Comparison of ENCODE assay signal across 18 cellular contexts in the genomic region with DNA sequence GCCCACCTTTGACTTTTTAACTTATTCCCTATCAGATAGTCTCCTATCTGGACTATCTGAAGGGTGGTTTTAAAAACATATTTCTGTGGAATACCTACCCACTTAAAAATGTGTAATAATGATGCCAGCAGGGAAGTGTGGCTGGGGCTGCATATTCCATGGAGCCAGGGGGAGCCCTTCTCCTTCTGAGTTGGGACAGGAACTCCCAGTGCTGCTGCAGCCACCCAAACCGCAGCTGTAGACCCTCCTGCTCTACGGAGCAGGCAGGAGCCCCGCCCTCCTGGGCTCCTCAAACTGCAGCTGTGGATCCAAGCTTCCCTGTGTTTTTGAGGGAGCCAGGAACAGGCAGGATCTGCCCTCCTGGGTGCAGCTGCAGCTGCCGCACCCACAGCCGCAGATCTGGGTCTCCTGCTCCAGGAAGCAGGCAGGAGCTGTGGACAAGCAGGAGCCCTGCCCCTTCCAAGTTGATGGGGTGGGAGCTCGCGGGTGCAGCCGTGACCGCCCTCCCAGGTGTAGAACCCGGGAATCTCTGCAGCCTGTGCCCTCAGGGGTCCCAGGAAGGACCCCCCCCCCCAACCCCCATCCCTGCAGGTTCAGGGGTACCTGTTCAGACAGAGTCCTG. TPM values are rescaled to one million over a fixed set of nuclear protein-coding genes. Genes with fewer than 3 reads are reported as not detected.
A peak's percentile ranks its signal among the peaks of the same experiment; 100 is the strongest.
DNase-seq lines count a peak whose midpoint lies in the region; ATAC-seq and TF ChIP-seq lines count a peak whose summit lies in the region.
"Had no signal": no experiment of that assay in that cellular context is flagged by ENCODE, and none has a peak within 500 bp of the region (broad histone marks: within the 10 kb centered on the region; RNA-seq: fewer than 3 reads in every experiment).

No MANE protein-coding gene starts in this region.

- H2BK15ac ChIP-seq in H9 (ENCODE audit: low read depth, low read length): no peak overlapping the region

- TF ChIP-seq POLR2A in right lobe of liver (IDR thresholded peaks at IDR 0.05): no peak

- H3K4me1 Mint-ChIP-seq in H9: peaks cover 0 to 4% of the 10 kb centered on the region in 2 experiments; a peak in 1 of 4 replicates
- no peaks in the 10 kb centered on the region for H3K4me1 Mint-ChIP-seq in nephron progenitor cell
- H3K4me1 Mint-ChIP-seq: stimulated activated naive B cell treated with anti-CD40 and anti-IgM and Interleukin-4, amounts not matched to agents 10 μg/mL and 1 μg/mL and 100 μg/mL, for 72 hours had no signal

- WGBS in H9 (ENCODE audit: extremely low coverage, insufficient read length, low lambda C conversion rate): no CpG with 5 or more reads among the region's 10 CpGs
- WGBS in right lobe of liver (ENCODE audit: insufficient coverage, low coverage, low lambda C conversion rate, missing lambda C conversion rate): 95% methylated on average over 4 of the region's 10 CpGs

- CTCF ChIA-PET in AG04450 (lab: Charles Lee): interaction anchor here (0.9 to 2.5 kb wide), 6 partner anchors 19 to 597 kb away, joined by 3 to 17 read pairs (median 3); no protein-coding TSS in a partner anchor

- no peak overlapping the region for H3K4ac ChIP-seq in H9 (ENCODE audit: low read depth, low read length)

- H3K27me3 Mint-ChIP-seq in H9 (ENCODE audit: low read depth): no peaks in the 10 kb centered on the region
- peaks cover 5% of the 10 kb centered on the region for H3K27me3 Mint-ChIP-seq in nephron progenitor cell (ENCODE audit: low read depth, poor library complexity)
- H3K27me3 Mint-ChIP-seq: natural killer cell treated with Interleukin-12 subunit alpha and Interleukin-12 subunit beta and Interleukin-15 and Interleukin-18, amount 100 ng/mL, for 72 hours; stimulated activated naive B cell treated with anti-CD40 and anti-IgM and Interleukin-4, amounts not matched to agents 10 μg/mL and 1 μg/mL and 100 μg/mL, for 72 hours had no signal

- no peak overlapping the region for H3K4me2 ChIP-seq in H9 (ENCODE audit: insufficient read depth, insufficient read length, low read length)

- TF ChIP-seq CTCF in AG04450 (IDR thresholded peaks at IDR 0.05; ENCODE audit: low read depth, low read length): 0 out of 2 replicates have a peak, but pooled peaks have one; percentile 15
- peak; percentile 32; the same call in 2 of the 3 replicates for TF ChIP-seq CTCF in H9 (conservative IDR thresholded peaks at IDR 0.05)
- TF ChIP-seq CTCF in brain microvascular endothelial cell (IDR thresholded peaks at IDR 0.05; ENCODE audit: low read depth, low read length, missing control alignments): peak; percentile 34
- no peak for TF ChIP-seq CTCF in right lobe of liver (IDR thresholded peaks at IDR 0.05)
- no peak for TF ChIP-seq CTCF in nephron progenitor cell (IDR thresholded peaks at IDR 0.05)

- no peak overlapping the region for H3K27ac ChIP-seq in AG04450 (ENCODE audit: low read depth, low read length)
- H3K27ac ChIP-seq in H9 (ENCODE audit: insufficient read length, low read depth, low read length): no peak overlapping the region
- no peak overlapping the region for H3K27ac ChIP-seq in brain microvascular endothelial cell
- no peak overlapping the region for H3K27ac ChIP-seq in right lobe of liver
- H3K27ac ChIP-seq: gastroesophageal sphincter, HL-60, VCaP had no signal

- H3K36me3 ChIP-seq in brain microvascular endothelial cell (replicated peaks) (peaks cover 3% of the 10 kb centered on the region), right lobe of liver (no peaks in the 10 kb centered on the region)

- H3K27ac Mint-ChIP-seq in H9 (no peak overlapping the region; a peak in 1 of 7 replicates), nephron progenitor cell (no peak overlapping the region)
- H3K27ac Mint-ChIP-seq: natural killer cell treated with Interleukin-12 subunit alpha and Interleukin-12 subunit beta and Interleukin-15 and Interleukin-18, amount 100 ng/mL, for 72 hours; stimulated activated naive B cell treated with anti-CD40 and anti-IgM and Interleukin-4, amounts not matched to agents 10 μg/mL and 1 μg/mL and 100 μg/mL, for 72 hours had no signal

- no peaks in the 10 kb centered on the region for H3K23me2 ChIP-seq in H9 (ENCODE audit: insufficient read length, low read depth, low read length, poor library complexity, severe bottlenecking)

- H3K18ac ChIP-seq in H9 (ENCODE audit: insufficient read length, low read depth, low read length): no peak overlapping the region

- no peak overlapping the region for H3K14ac ChIP-seq in H9 (ENCODE audit: insufficient read depth, low read length)

- in situ Hi-C loops in brain microvascular endothelial cell (cut with HindIII; ENCODE audit: low pct_ligation_motif_present, low sequenced_read_pairs): no loop called here

- no peaks in the 10 kb centered on the region for H3K79me1 ChIP-seq in H9 (ENCODE audit: insufficient read depth, low read depth, low read length, poor library complexity, severe bottlenecking)

- intact Hi-C loops in right lobe of liver (cut with DNase I): no loop called here

- H3K9me3 Mint-ChIP-seq in H9 (no peaks in the 10 kb centered on the region), nephron progenitor cell (no peaks in the 10 kb centered on the region)
- H3K9me3 Mint-ChIP-seq: natural killer cell treated with Interleukin-12 subunit alpha and Interleukin-12 subunit beta and Interleukin-15 and Interleukin-18, amount 100 ng/mL, for 72 hours; stimulated activated naive B cell treated with anti-CD40 and anti-IgM and Interleukin-4, amounts not matched to agents 10 μg/mL and 1 μg/mL and 100 μg/mL, for 72 hours had no signal

- H4K5ac ChIP-seq in H9 (ENCODE audit: insufficient read length, low read depth, low read length): no peak overlapping the region

- no peak for DNase-seq in AG04450 (ENCODE audit: low read depth, low spot score)
- peak; percentile 33 for DNase-seq in H9
- no peak for DNase-seq in brain microvascular endothelial cell
- DNase-seq in right lobe of liver: no peak
- DNase-seq in LoVo (ENCODE audit: low spot score): no peak
- no peak for DNase-seq in SHP77 (lab: John Stamatoyannopoulos, UW)
- DNase-seq in nephron progenitor cell: no peak
- DNase-seq: activated CD4-positive, alpha-beta T cell treated with anti-CD3 and anti-CD28 coated beads, Interleukin-2, amount 50 U/mL, for 4 hours; activated effector memory CD4-positive, alpha-beta T cell treated with anti-CD3 and anti-CD28 coated beads, Interleukin-2, amount 50 U/mL, for 16 hours; DND-41; MM.1S; NCI-H1436 treated with DMSO at 0.1 percent for 48 hours; stimulated activated CD4-positive, alpha-beta T cell treated with anti-CD3 and anti-CD28 coated beads, Interleukin-1b, Interleukin-23, amount 100 ng/mL, for 48 hours; stimulated activated naive B cell treated with anti-CD40 and anti-IgM and Interleukin-4, amounts not matched to agents 10 μg/mL and 1 μg/mL and 100 μg/mL, for 72 hours had no signal

- H2BK12ac ChIP-seq in H9 (ENCODE audit: insufficient read length, low read depth, low read length): no peak overlapping the region

- H3K27me3 ChIP-seq in AG04450 (ENCODE audit: control insufficient read depth, insufficient read depth, low read length) (no peaks in the 10 kb centered on the region), H9 (ENCODE audit: insufficient read depth, low read length) (no peaks in the 10 kb centered on the region), brain microvascular endothelial cell (replicated peaks) (no peaks in the 10 kb centered on the region), right lobe of liver (no peaks in the 10 kb centered on the region)
- H3K27me3 ChIP-seq: gastroesophageal sphincter had no signal

- no peaks in the 10 kb centered on the region for H3K79me2 ChIP-seq in H9 (ENCODE audit: insufficient read depth, low read length)

- H3T11ph ChIP-seq in H9 (ENCODE audit: low read length): no peak overlapping the region

- no peak overlapping the region for H2BK5ac ChIP-seq in H9 (ENCODE audit: insufficient read length, low read length)

- no peak overlapping the region for H3K9ac ChIP-seq in H9 (ENCODE audit: extremely low read depth, insufficient read length, low read length)

- H3K9me3 ChIP-seq in AG04450 (ENCODE audit: control insufficient read depth, insufficient read depth, low read length): no peaks in the 10 kb centered on the region; the same call in 1 of the 2 replicates
- H3K9me3 ChIP-seq in H9 (ENCODE audit: control insufficient read depth, low read depth, low read length): no peaks in the 10 kb centered on the region
- no peaks in the 10 kb centered on the region for H3K9me3 ChIP-seq in right lobe of liver
- H3K9me3 ChIP-seq: gastroesophageal sphincter had no signal

- POLR2A ChIA-PET in AG04450 (lab: Yijun Ruan, JAX): no interaction called here

- ATAC-seq in right lobe of liver: peak in 3 of 4 donors; percentile 18 to 44 (median 32)
- ATAC-seq: gastroesophageal sphincter; natural killer cell treated with Interleukin-12 subunit alpha and Interleukin-12 subunit beta and Interleukin-15 and Interleukin-18, amount 100 ng/mL, for 72 hours; stimulated activated naive B cell treated with anti-CD40 and anti-IgM and Interleukin-4, amounts not matched to agents 10 μg/mL and 1 μg/mL and 100 μg/mL, for 72 hours had no signal

- H3K4me1 ChIP-seq in H9 (ENCODE audit: insufficient read depth, low read length) (no peaks in the 10 kb centered on the region), right lobe of liver (no peaks in the 10 kb centered on the region)

- H2AFZ ChIP-seq in H9 (ENCODE audit: low read length): no peak overlapping the region

- H4K91ac ChIP-seq in H9 (ENCODE audit: insufficient read length, low read depth, low read length): no peak overlapping the region

- H2BK120ac ChIP-seq in H9 (ENCODE audit: low read depth, low read length, poor library complexity, severe bottlenecking): no peak overlapping the region

- no peak overlapping the region for H2BK20ac ChIP-seq in H9 (ENCODE audit: low read depth, low read length, poor library complexity, severe bottlenecking)

- no peak overlapping the region for H3K23ac ChIP-seq in H9 (ENCODE audit: insufficient read length, low read depth, low read length)

- H3K56ac ChIP-seq in H9 (ENCODE audit: insufficient read length, low read depth, low read length): no peak overlapping the region

- H3K4me3 Mint-ChIP-seq in H9 (no peak overlapping the region), nephron progenitor cell (no peak overlapping the region)
- H3K4me3 Mint-ChIP-seq: natural killer cell treated with Interleukin-12 subunit alpha and Interleukin-12 subunit beta and Interleukin-15 and Interleukin-18, amount 100 ng/mL, for 72 hours; stimulated activated naive B cell treated with anti-CD40 and anti-IgM and Interleukin-4, amounts not matched to agents 10 μg/mL and 1 μg/mL and 100 μg/mL, for 72 hours had no signal

- H4K8ac ChIP-seq in H9 (replicated peaks; ENCODE audit: insufficient read length, low read depth, low read length): no peak overlapping the region

- H3K4me3 ChIP-seq in AG04450 (ENCODE audit: low read depth, low read length) (no peak overlapping the region), brain microvascular endothelial cell (ENCODE audit: low read depth, low read length) (no peak overlapping the region), right lobe of liver (no peak overlapping the region)
- H3K4me3 ChIP-seq: gastroesophageal sphincter had no signal

- H3K36me3 Mint-ChIP-seq in H9 (ENCODE audit: insufficient read depth in 1 of 3, low read depth in 3 of 3) (peaks cover 7 to 30% (median 11%) of the 10 kb centered on the region in 3 experiments; a peak in 6 of 7 replicates), nephron progenitor cell (ENCODE audit: low read depth) (peaks cover 51% of the 10 kb centered on the region)
- H3K36me3 Mint-ChIP-seq: natural killer cell treated with Interleukin-12 subunit alpha and Interleukin-12 subunit beta and Interleukin-15 and Interleukin-18, amount 100 ng/mL, for 72 hours had no signal

- H4K20me1 ChIP-seq in H9 (ENCODE audit: control insufficient read depth, insufficient read depth, insufficient read length): no peaks in the 10 kb centered on the region

- H2AK5ac ChIP-seq in H9 (ENCODE audit: insufficient read length, low read length): no peak overlapping the region

RNA-seq across cellular contexts. Expression of a gene that starts 57.8 kb away (rescaled TPM):
- 32.6 and 32.8 TPM in 2 replicates for polyA plus RNA-seq in AG04450 (2011; rRNA removed)
- polyA minus RNA-seq in AG04450 (2011; rRNA and poly(A)+ RNA removed): 51.6 and 56.3 TPM in 2 replicates
- total RNA-seq in H9 (2021): 74.4 and 74.7 TPM in 2 replicates
- 10 to 100 TPM in 3 of 6 experiments, 1 to 10 TPM in 3; 5.0 to 34.1 (median 9.6) TPM for total RNA-seq in right lobe of liver

Comparison
In these comparisons a context has a peak if more than half of its experiments do, and no peak if none do; other contexts are left out.
1. CTCF ChIP-seq: peak in AG04450 (single experiment), H9 (single experiment) and brain microvascular endothelial cell (single experiment); none in right lobe of liver (0 of 4) and nephron progenitor cell (single experiment).